Comparison of ENCODE assay signal across 20 cellular contexts in genomic region chr16:25426829-25427228, GRCh38.
DNase-seq lines count a peak whose midpoint lies in the region; ATAC-seq and TF ChIP-seq lines count a peak whose summit lies in the region.
"Had no signal": no experiment of that assay in that cellular context is flagged by ENCODE, and none has a peak within 500 bp of the region (broad histone marks: within the 10 kb centered on the region; RNA-seq: fewer than 3 reads in every experiment).

No MANE protein-coding gene starts in this region.

- TF ChIP-seq CTCF in esophagus muscularis mucosa (IDR thresholded peaks at IDR 0.05) = no peak

- DNase-seq in cerebellar cortex (ENCODE audit: low spot score) (peak; percentile 73), esophagus muscularis mucosa (ENCODE audit: extremely low spot score) (peak; percentile 29), dedifferentiated amniotic fluid mesenchymal stem cell (ENCODE audit: extremely low spot score) (no peak)
- DNase-seq in activated naive CD4-positive, alpha-beta T cell treated with anti-CD3 and anti-CD28 coated beads, Interleukin-2, amount 50 U/mL, for 16 hours = no peak
- DNase-seq: 8988T; ACHN; BE2C; CD4-positive, alpha-beta memory T cell; CD4-positive, CD25-positive, alpha-beta regulatory T cell; CD8-positive, alpha-beta memory T cell; COR-L47; DMS 273 treated with DMSO at 0.1 percent for 48 hours; DMS153; DMS53; DMS79; DND-41; EL; GF-D8 had no signal

- no peaks in the 10 kb centered on the region for H3K27me3 ChIP-seq in esophagus muscularis mucosa
- H3K27me3 ChIP-seq: BE2C, BLaER1 had no signal

- intact Hi-C loops in esophagus muscularis mucosa (cut with DNase I) = no loop called here

- no peak overlapping the region for H3K4me3 ChIP-seq in esophagus muscularis mucosa
- H3K4me3 ChIP-seq: BLaER1 had no signal

- WGBS in esophagus muscularis mucosa = 100% methylated on average over 1 of the region's 1 CpG

- no peaks in the 10 kb centered on the region for H3K36me3 ChIP-seq in esophagus muscularis mucosa
- H3K36me3 ChIP-seq: BE2C, BLaER1 had no signal

- H3K27ac ChIP-seq in esophagus muscularis mucosa (replicated peaks in 1 of 4) = no peak overlapping the region
- H3K27ac ChIP-seq: BLaER1 had no signal

- ATAC-seq in activated CD4-positive, CD25-positive, alpha-beta regulatory T cell treated with anti-CD3 and anti-CD28 coated beads, Interleukin-2, amount 50 U/mL, for 24 hours = no peak

- TF ChIP-seq EP300 in esophagus muscularis mucosa (IDR thresholded peaks at IDR 0.05) = no peak

- H3K4me1 ChIP-seq in esophagus muscularis mucosa = no peaks in the 10 kb centered on the region
- H3K4me1 ChIP-seq: BE2C, BLaER1 had no signal

- H3K9me3 ChIP-seq in esophagus muscularis mucosa = peaks cover 0 to 9% (median 3%) of the 10 kb centered on the region in 4 donors
- H3K9me3 ChIP-seq: BE2C had no signal

- TF ChIP-seq POLR2A in esophagus muscularis mucosa (IDR thresholded peaks at IDR 0.05; ENCODE audit: low read depth) = no peak

Comparison
In these comparisons a context has a peak if more than half of its experiments do, and no peak if none do; other contexts are left out.
1. DNase-seq: peak in cerebellar cortex (single experiment) and esophagus muscularis mucosa (single experiment); none in dedifferentiated amniotic fluid mesenchymal stem cell (single experiment) and activated naive CD4-positive, alpha-beta T cell treated with anti-CD3 and anti-CD28 coated beads, Interleukin-2, amount 50 U/mL, for 16 hours (single experiment).